8 cellular contexts compared by ENCODE assay signal in genomic region chr7:87220734-87221215, GRCh38. TPM values are rescaled to one million over a fixed set of nuclear protein-coding genes. Genes with fewer than 3 reads are reported as not detected.
DNase-seq lines count a peak whose midpoint lies in the region; ATAC-seq and FAIRE-seq lines count a peak whose summit lies in the region.

No MANE protein-coding gene starts in this region.

- peaks cover 6% of the 10 kb centered on the region for H3K27me3 Mint-ChIP-seq in activated CD8-positive, alpha-beta T cell treated with anti-CD3 and anti-CD28 coated beads, Interleukin-2, amount 10 ng/mL, durations not matched to agents 7 days and 5 days (ENCODE audit: low read depth)
- H3K27me3 Mint-ChIP-seq in immature natural killer cell (ENCODE audit: low read depth in 3 of 3) = peaks cover 0 to 7% (median 0%) of the 10 kb centered on the region in 3 donors

- H3K4me3 ChIP-seq in H7 (ENCODE audit: insufficient read depth, low read depth, low read length) (peak overlapping the region; percentile 85), small intestine (ENCODE audit: low read depth in 1 of 2, low read length in 2 of 2) (peak overlapping the region in 1 of 2 donors; percentile 95)

- H3K9me3 Mint-ChIP-seq in activated CD8-positive, alpha-beta T cell treated with anti-CD3 and anti-CD28 coated beads, Interleukin-2, amount 10 ng/mL, durations not matched to agents 7 days and 5 days (ENCODE audit: insufficient read depth) = no peaks in the 10 kb centered on the region
- H3K9me3 Mint-ChIP-seq in immature natural killer cell = peaks cover 0 to 2% (median 0%) of the 10 kb centered on the region in 6 donors

- no peak for FAIRE-seq in small intestine (lab: Jason Lieb, UNC)

- peaks cover 28% of the 10 kb centered on the region for H3K4me1 Mint-ChIP-seq in activated CD8-positive, alpha-beta T cell treated with anti-CD3 and anti-CD28 coated beads, Interleukin-2, amount 10 ng/mL, durations not matched to agents 7 days and 5 days (ENCODE audit: low read depth)
- peaks cover 43 to 47% of the 10 kb centered on the region in 2 donors for H3K4me1 Mint-ChIP-seq in immature natural killer cell

- DNase-seq in AG08396 (ENCODE audit: low spot score) = peak; percentile 30
- no peak for DNase-seq in H7
- DNase-seq in activated CD8-positive, alpha-beta T cell treated with anti-CD3 and anti-CD28 coated beads, Interleukin-2, amount 10 ng/mL, durations not matched to agents 7 days and 5 days = peak; percentile 32
- DNase-seq in immature natural killer cell = no peak
- peak; percentile 35 for DNase-seq in small intestine
- DNase-seq in H4 (ENCODE audit: low spot score) = no peak
- DNase-seq in hepatic stellate cell (ENCODE audit: low spot score) = no peak
- no peak for DNase-seq in cerebellar cortex (ENCODE audit: low spot score)

- 2 to 6% (median 4%) methylated on average over 17 of the region's 17 CpGs for WGBS in small intestine, 3 donors

- peak overlapping the region; percentile 99 for H3K4me3 Mint-ChIP-seq in activated CD8-positive, alpha-beta T cell treated with anti-CD3 and anti-CD28 coated beads, Interleukin-2, amount 10 ng/mL, durations not matched to agents 7 days and 5 days
- H3K4me3 Mint-ChIP-seq in immature natural killer cell = peak overlapping the region; percentile 82 to 97 (median 84)

- peak overlapping the region in 1 of 2 donors; percentile 96 for H3K27ac ChIP-seq in small intestine (ENCODE audit: low read depth in 1 of 2, low read length in 1 of 2)

- no peaks in the 10 kb centered on the region for H3K9me3 ChIP-seq in small intestine (ENCODE audit: control insufficient read depth, low read depth)

- H3K36me3 Mint-ChIP-seq in activated CD8-positive, alpha-beta T cell treated with anti-CD3 and anti-CD28 coated beads, Interleukin-2, amount 10 ng/mL, durations not matched to agents 7 days and 5 days (ENCODE audit: low read depth) = peaks cover 22% of the 10 kb centered on the region
- H3K36me3 Mint-ChIP-seq in immature natural killer cell = no peaks in the 10 kb centered on the region

- H3K27ac Mint-ChIP-seq in activated CD8-positive, alpha-beta T cell treated with anti-CD3 and anti-CD28 coated beads, Interleukin-2, amount 10 ng/mL, durations not matched to agents 7 days and 5 days = peak overlapping the region; percentile 63
- peak overlapping the region in 5 of 6 donors; percentile 51 to 94 (median 54) for H3K27ac Mint-ChIP-seq in immature natural killer cell

- H3K27me3 ChIP-seq in H7 (ENCODE audit: control insufficient read depth, insufficient read depth, low read length) = peaks cover 27% of the 10 kb centered on the region
- no peaks in the 10 kb centered on the region for H3K27me3 ChIP-seq in small intestine (ENCODE audit: control insufficient read depth in 2 of 2, insufficient read depth in 2 of 2, low read length in 2 of 2)

- CTCF ChIA-PET in activated CD8-positive, alpha-beta T cell treated with anti-CD3 and anti-CD28 coated beads, Interleukin-2, amount 10 ng/mL, durations not matched to agents 7 days and 5 days (lab: Charles Lee) = interaction anchor here (0.6 to 6.4 kb wide), 9 partner anchors 8 to 72 kb away, joined by 3 to 37 read pairs (median 4); partner anchors contain the start of gene DMTF1

- H3K4me1 ChIP-seq in small intestine (ENCODE audit: control insufficient read depth in 2 of 2, insufficient read depth in 1 of 2, low read depth in 1 of 2, low read length in 1 of 2) = peaks cover 9 to 14% of the 10 kb centered on the region in 2 donors

- H3K36me3 ChIP-seq in H7 (replicated peaks; ENCODE audit: control insufficient read depth, insufficient read depth, low read length) = peaks cover 2% of the 10 kb centered on the region
- no peaks in the 10 kb centered on the region for H3K36me3 ChIP-seq in small intestine (ENCODE audit: control insufficient read depth in 2 of 2, insufficient read depth in 2 of 2, low read length in 2 of 2)

- ATAC-seq in activated CD8-positive, alpha-beta T cell treated with anti-CD3 and anti-CD28 coated beads, Interleukin-2, amount 10 ng/mL, durations not matched to agents 7 days and 5 days = no peak

- POLR2A ChIA-PET in activated CD8-positive, alpha-beta T cell treated with anti-CD3 and anti-CD28 coated beads, Interleukin-2, amount 10 ng/mL, durations not matched to agents 7 days and 5 days (lab: Charles Lee) = interaction anchor here (0.6 to 6.2 kb wide), 14 partner anchors 8 to 124 kb away, joined by 3 to 146 read pairs (median 7); partner anchors contain the start of genes CROT and DMTF1

RNA-seq across cellular contexts. Expression of gene TMEM243, which starts 1.2 kb away (rescaled TPM):
- total RNA-seq in H7 (2014; rRNA removed; shearing (Covaris generic)) = 25.9 and 28.9 TPM in 2 replicates
- 10 to 100 TPM; 39.6 to 42.4 TPM for total RNA-seq in activated CD8-positive, alpha-beta T cell treated with anti-CD3 and anti-CD28 coated beads, Interleukin-2, amount 10 ng/mL, durations not matched to agents 7 days and 5 days
- polyA plus RNA-seq in immature natural killer cell (10 to 100 TPM; 35.2 to 47.7 (median 47.1) TPM), small intestine (10 to 100 TPM; 18.6 to 35.1 (median 31.9) TPM)
- 61.7 and 73.9 TPM in 2 replicates for total RNA-seq in H4 (2014; rRNA removed; shearing (Covaris generic))

Comparison
In these comparisons a context has a peak if more than half of its experiments do, and no peak if none do; other contexts are left out.
1. DNase-seq: peak in AG08396 (single experiment), activated CD8-positive, alpha-beta T cell treated with anti-CD3 and anti-CD28 coated beads, Interleukin-2, amount 10 ng/mL, durations not matched to agents 7 days and 5 days (single experiment) and small intestine (single experiment); none in H7 (single experiment), immature natural killer cell (0 of 3), H4 (single experiment), hepatic stellate cell (single experiment) and cerebellar cortex (single experiment).